ENCODE assay signal across 14 cellular contexts in genomic region chr13:23644527-23644926, GRCh38.
"Had no signal": no experiment of that assay in that cellular context is flagged by ENCODE, and none has a peak within 500 bp of the region (broad histone marks: within the 10 kb centered on the region; RNA-seq: fewer than 3 reads in every experiment).

No MANE protein-coding gene starts in this region.

- ATAC-seq: mucosa of descending colon; naive thymus-derived CD8-positive, alpha-beta T cell; upper lobe of right lung had no signal

- H3K9me3 ChIP-seq: mucosa of descending colon, prostate gland, sigmoid colon, upper lobe of right lung had no signal

- H3K27ac ChIP-seq: cardiac muscle cell, prostate gland, sigmoid colon, SK-N-MC, upper lobe of right lung had no signal

- H3K27ac Mint-ChIP-seq: activated B cell treated with CpG ODN at 0.5 μM for 24 hours; activated naive CD4-positive, alpha-beta T cell treated with anti-CD3 and anti-CD28 coated beads, Interleukin-2, amount 50 U/mL, for 24 hours; stimulated activated naive CD8-positive, alpha-beta T cell treated with anti-CD3 and anti-CD28 coated beads, Interleukin-15, Interleukin-2, amounts not matched to agents 100 ng/mL and 50 ng/mL, for 24 hours had no signal

- H3K4me3 Mint-ChIP-seq: activated B cell treated with CpG ODN at 0.5 μM for 24 hours; activated naive CD4-positive, alpha-beta T cell treated with anti-CD3 and anti-CD28 coated beads, Interleukin-2, amount 50 U/mL, for 24 hours; naive thymus-derived CD8-positive, alpha-beta T cell; stimulated activated naive CD8-positive, alpha-beta T cell treated with anti-CD3 and anti-CD28 coated beads, Interleukin-15, Interleukin-2, amounts not matched to agents 100 ng/mL and 50 ng/mL, for 24 hours had no signal

- H3K36me3 ChIP-seq: prostate gland, sigmoid colon, upper lobe of right lung had no signal

- H3K4me1 Mint-ChIP-seq: activated B cell treated with CpG ODN at 0.5 μM for 24 hours; activated naive CD4-positive, alpha-beta T cell treated with anti-CD3 and anti-CD28 coated beads, Interleukin-2, amount 50 U/mL, for 24 hours; naive thymus-derived CD8-positive, alpha-beta T cell had no signal

- H3K9me3 Mint-ChIP-seq: activated B cell treated with CpG ODN at 0.5 μM for 24 hours; activated naive CD4-positive, alpha-beta T cell treated with anti-CD3 and anti-CD28 coated beads, Interleukin-2, amount 50 U/mL, for 24 hours; naive thymus-derived CD8-positive, alpha-beta T cell; stimulated activated naive CD8-positive, alpha-beta T cell treated with anti-CD3 and anti-CD28 coated beads, Interleukin-15, Interleukin-2, amounts not matched to agents 100 ng/mL and 50 ng/mL, for 24 hours had no signal

- H3K4me3 ChIP-seq: cardiac muscle cell, mucosa of descending colon, prostate gland, sigmoid colon, SK-N-MC, upper lobe of right lung had no signal

- H3K4me1 ChIP-seq: prostate gland had no signal

- DNase-seq: activated B cell treated with CpG ODN at 0.5 μM for 24 hours; amygdala; mucosa of descending colon; naive thymus-derived CD8-positive, alpha-beta T cell; occipital lobe; sigmoid colon; stimulated activated CD4-positive, alpha-beta T cell treated with anti-CD3 and anti-CD28 coated beads, Interleukin-4, amount 100 ng/mL, for 1 hour; stimulated activated CD8-positive, alpha-beta memory T cell treated with anti-CD3 and anti-CD28 coated beads, Interleukin-4, amount 100 ng/mL, for 48 hours; upper lobe of right lung had no signal

- H3K27me3 ChIP-seq: cardiac muscle cell, sigmoid colon, upper lobe of right lung had no signal

- H3K36me3 Mint-ChIP-seq: activated naive CD4-positive, alpha-beta T cell treated with anti-CD3 and anti-CD28 coated beads, Interleukin-2, amount 50 U/mL, for 24 hours; naive thymus-derived CD8-positive, alpha-beta T cell had no signal
